ENCODE assay signal across 15 cellular contexts in genomic region chr11:78031629-78032028, GRCh38. TPM values are rescaled to one million over a fixed set of nuclear protein-coding genes. Genes with fewer than 3 reads are reported as not detected.
A peak's percentile ranks its signal among the peaks of the same experiment; 100 is the strongest.
DNase-seq lines count a peak whose midpoint lies in the region; ATAC-seq and TF ChIP-seq lines count a peak whose summit lies in the region.
"Had no signal": no experiment of that assay in that cellular context is flagged by ENCODE, and none has a peak within 500 bp of the region (broad histone marks: within the 10 kb centered on the region; RNA-seq: fewer than 3 reads in every experiment).

No MANE protein-coding gene starts in this region.

- CTCF ChIA-PET in OCI-LY7 (lab: Charles Lee; ENCODE audit: unreplicated experiment) = no interaction called here

- no peaks in the 10 kb centered on the region for H3K79me2 ChIP-seq in OCI-LY7 (ENCODE audit: insufficient read depth, low read depth, low read length)

- ATAC-seq in GM19395 (IDR thresholded peaks at IDR 0.05; ENCODE audit: unreplicated experiment) = peak; percentile 72
- ATAC-seq in HG03095 (IDR thresholded peaks at IDR 0.05; ENCODE audit: unreplicated experiment) = peak; percentile 85
- no peak for ATAC-seq in sciatic nerve

- in situ Hi-C loops in ACHN (cut with HindIII; ENCODE audit: low pct_ligation_motif_present, low pct_unique_long_range_greater_than_20kb, low sequenced_read_pairs) = no loop called here

- TF ChIP-seq CTCF in OCI-LY7 (conservative IDR thresholded peaks at IDR 0.05; ENCODE audit: low read length) = no peak

- H3K9me2 ChIP-seq in OCI-LY7 (ENCODE audit: insufficient read depth, low read length) = no peaks in the 10 kb centered on the region

- H3K9me3 ChIP-seq in OCI-LY7 (ENCODE audit: low read length) = no peaks in the 10 kb centered on the region
- H3K9me3 ChIP-seq: esophagus muscularis mucosa, transverse colon had no signal

- no peak overlapping the region for H3K4me2 ChIP-seq in OCI-LY7 (ENCODE audit: low read length)

- H3K4me1 ChIP-seq in OCI-LY7 (ENCODE audit: insufficient read depth, low read length, poor library complexity, severe bottlenecking) = no peaks in the 10 kb centered on the region

- no peaks in the 10 kb centered on the region for H4K20me1 ChIP-seq in OCI-LY7 (ENCODE audit: insufficient read depth, low read length)

- no TSS peak for BruUV-seq in OCI-LY7 (replicated peaks; lab: Mats Ljungman, UMichigan)

- peak; percentile 11 for DNase-seq in DMS79 (lab: John Stamatoyannopoulos, UW)
- peak; percentile 17 for DNase-seq in RPMI7951 (ENCODE audit: low read depth)
- no peak for DNase-seq in ACHN
- DNase-seq in OCI-LY7 (ENCODE audit: low spot score) = no peak
- no peak for DNase-seq in T-helper 1 cell
- DNase-seq in sciatic nerve (ENCODE audit: low spot score) = no peak
- DNase-seq: activated CD4-positive, alpha-beta T cell treated with anti-CD3 and anti-CD28 coated beads, Interleukin-2, amount 10 ng/mL, durations not matched to agents 24 days and 14 days; activated gamma-delta T cell; MM.1S; NCI-H748 treated with DMSO at 0.1 percent for 48 hours; transverse colon had no signal

- H3K27ac ChIP-seq in OCI-LY7 (ENCODE audit: low read depth, low read length, poor library complexity, severe bottlenecking) = no peak overlapping the region
- H3K27ac ChIP-seq: esophagus muscularis mucosa, transverse colon had no signal

- H3K4me3 ChIP-seq in OCI-LY7 (ENCODE audit: low read depth, low read length, poor library complexity, severe bottlenecking) = no peak overlapping the region
- H3K4me3 ChIP-seq: esophagus muscularis mucosa, transverse colon had no signal

- intact Hi-C loops in OCI-LY7 (cut with micrococcal nuclease; ENCODE audit: unreplicated experiment) = no loop called here
- intact Hi-C loops in sciatic nerve (cut with DNase I) = no loop called here

- POLR2A ChIA-PET in OCI-LY7 (lab: Charles Lee) = interaction anchor here (0.9 to 1.2 kb wide), 3 partner anchors 8 to 51 kb away, joined by 3 to 7 read pairs (median 4); no protein-coding TSS in a partner anchor

- H2AFZ ChIP-seq in OCI-LY7 (ENCODE audit: low read length) = no peak overlapping the region

- no peaks in the 10 kb centered on the region for H3K36me3 ChIP-seq in OCI-LY7 (ENCODE audit: insufficient read depth, low read length)
- H3K36me3 ChIP-seq: esophagus muscularis mucosa, transverse colon had no signal

RNA-seq across cellular contexts. Expression of gene KCTD14, which starts 8.6 kb away (rescaled TPM):
- 7.1 TPM in 2 replicates for total RNA-seq in RPMI7951 (2014; rRNA removed; shearing (Covaris generic))
- total RNA-seq in OCI-LY7 (2014; rRNA removed; shearing (Covaris generic)) = not detected in 2 replicates
- total RNA-seq in OCI-LY7 (2022) (not detected in 2 replicates), sciatic nerve (4.0 TPM)

RNA-seq across cellular contexts. Expression of gene THRSP, which starts 32.0 kb away (rescaled TPM):
- not detected in 2 replicates for total RNA-seq in RPMI7951 (2014; rRNA removed; shearing (Covaris generic))
- total RNA-seq in OCI-LY7 (2014; rRNA removed; shearing (Covaris generic)) = not detected in 2 replicates
- total RNA-seq in OCI-LY7 (2022) (not detected in 2 replicates), sciatic nerve (39.4 TPM)
- total RNA-seq: activated CD4-positive, alpha-beta T cell treated with anti-CD3 and anti-CD28 coated beads, Interleukin-2, amount 10 ng/mL, durations not matched to agents 24 days and 14 days; chondrocyte; esophagus muscularis mucosa; transverse colon had no signal

RNA-seq across cellular contexts. Expression of gene INTS4, which starts 37.2 kb away (rescaled TPM):
- total RNA-seq in RPMI7951 (2014; rRNA removed; shearing (Covaris generic)) = 25.3 and 29.7 TPM in 2 replicates
- 50.6 and 57.1 TPM in 2 replicates for total RNA-seq in OCI-LY7 (2014; rRNA removed; shearing (Covaris generic))
- total RNA-seq in OCI-LY7 (2022) (56.4 and 57.0 TPM in 2 replicates), sciatic nerve (49.1 TPM)

RNA-seq across cellular contexts. Expression of gene NDUFC2, which starts 48.0 kb away (rescaled TPM):
- total RNA-seq in RPMI7951 (2014; rRNA removed; shearing (Covaris generic)) = 320 and 392 TPM in 2 replicates
- total RNA-seq in OCI-LY7 (2014; rRNA removed; shearing (Covaris generic)) = 21.6 and 53.3 TPM in 2 replicates
- 95.7 and 106 TPM in 2 replicates for total RNA-seq in OCI-LY7 (2022)
- total RNA-seq in sciatic nerve = 123 TPM

Comparison
In these comparisons a context has a peak if more than half of its experiments do, and no peak if none do; other contexts are left out.
1. DNase-seq: peak in DMS79 (single experiment) and RPMI7951 (single experiment); none in ACHN (single experiment), OCI-LY7 (single experiment), T-helper 1 cell (0 of 5) and sciatic nerve (single experiment).
2. RNA of gene THRSP, which starts 32.0 kb away (total RNA-seq): 39.4 TPM in sciatic nerve (single experiment); not detected in RPMI7951 and not detected in OCI-LY7; every median in the first group is over 10 times any median in the second.